1 cellular context compared by ENCODE assay signal in genomic region chr19:49676136-49676689, GRCh38.
TF ChIP-seq lines count a peak whose summit lies in the region.

No MANE protein-coding gene starts in this region.

TF ChIP-seq in SK-N-SH treated with all-trans-retinoic acid at 6 μM for 48 hours, 23 proteins besides CTCF, POLR2A, EP300 and RAD21 (continued from another document):
- TF ChIP-seq TSHZ2 (CRISPR knock-in tag; IDR thresholded peaks at IDR 0.05) (no peak), ESRRG (CRISPR knock-in tag; IDR thresholded peaks at IDR 0.05) (0 out of 2 replicates have a peak, but pooled peaks have one; percentile 42), GLIS3 (CRISPR knock-in tag; IDR thresholded peaks at IDR 0.05) (no peak)
